8 cellular contexts compared by ENCODE assay signal in the genomic region with DNA sequence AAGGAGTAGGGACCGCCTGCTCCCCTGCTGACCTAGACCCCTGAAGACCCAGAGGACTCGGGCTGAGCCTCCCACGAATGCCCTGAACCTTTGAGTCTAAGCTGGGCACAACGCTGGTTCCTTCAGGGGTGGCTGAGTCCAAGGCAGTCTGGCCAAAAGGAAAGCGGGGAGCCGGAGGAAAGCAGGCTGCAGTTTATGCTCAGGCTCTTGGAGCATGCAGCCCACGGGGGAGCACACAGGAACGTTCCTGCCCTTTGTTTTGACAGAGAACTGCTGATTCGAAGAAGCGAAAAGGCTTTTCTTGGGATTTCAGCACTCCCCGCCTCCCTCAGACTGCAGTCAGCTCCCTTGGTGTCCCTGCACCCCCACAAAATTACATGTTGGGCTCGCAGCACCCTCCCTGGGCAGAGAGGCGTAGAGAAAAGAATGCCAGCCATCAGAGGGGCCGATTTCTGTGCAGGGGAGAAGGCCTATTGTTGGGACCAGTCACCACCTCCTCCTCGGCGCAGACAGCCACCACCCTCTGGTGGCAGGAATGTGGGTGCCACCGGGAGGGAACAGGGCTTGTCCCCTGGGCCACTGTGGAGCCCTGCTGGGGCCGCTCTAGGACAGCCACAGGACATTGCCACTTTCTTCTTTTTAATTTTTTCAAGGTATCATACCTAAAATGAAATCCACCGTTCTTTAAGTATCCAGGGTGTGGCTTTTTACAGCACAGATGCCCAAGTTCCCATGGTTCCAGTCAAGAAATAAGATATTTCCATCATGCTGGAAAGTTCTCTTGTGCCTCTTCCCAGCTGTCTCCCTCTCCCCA.
A peak's percentile ranks its signal among the peaks of the same experiment; 100 is the strongest.
DNase-seq lines count a peak whose midpoint lies in the region; ATAC-seq and TF ChIP-seq lines count a peak whose summit lies in the region.

No MANE protein-coding gene starts in this region.

- DNase-seq in COLO829 (ENCODE audit: low spot score) (peak; percentile 50), HS-27A (ENCODE audit: low read depth) (peak; percentile 86), germinal center (ENCODE audit: low spot score) (peak; percentile 54), nucleus accumbens (lab: John Stamatoyannopoulos, UW) (peak in 48 of 56 donors; percentile 4 to 82 (median 48)), ureter (ENCODE audit: low spot score) (peak; percentile 92)
- DNase-seq in activated effector memory CD4-positive, alpha-beta T cell treated with Interleukin-2 at 50 U/mL for 16 hours, result peak; percentile 5

- ATAC-seq in GM21529 (IDR thresholded peaks at IDR 0.05; ENCODE audit: unreplicated experiment), result no peak

TF ChIP-seq in PFSK-1, 5 proteins besides CTCF, POLR2A, EP300 and RAD21:
- TF ChIP-seq FOXP2 (optimal IDR thresholded peaks at IDR 0.05; ENCODE audit: borderline replicate concordance, extremely low read depth, extremely low read length, insufficient read depth) (peak; percentile 47), POLR2AphosphoS5 (IDR thresholded peaks at IDR 0.05; ENCODE audit: low read depth, low read length) (no peak)

Comparison
In these comparisons a context has a peak if more than half of its experiments do, and no peak if none do; other contexts are left out.
1. DNase-seq: peak in every context shown above with its lines; median percentile 92 in ureter; 86 in HS-27A; 54 in germinal center; 50 in COLO829; 48 in nucleus accumbens; 5 in activated effector memory CD4-positive, alpha-beta T cell treated with Interleukin-2 at 50 U/mL for 16 hours.